In genomic region chr17:42773290-42774035, GRCh38 we compare ENCODE assay signal across 1 cellular context.
A peak's percentile ranks its signal among the peaks of the same experiment; 100 is the strongest.
TF ChIP-seq lines count a peak whose summit lies in the region.

TSS of gene VPS25 (plus strand) at chr17:42773449. CDS start at chr17:42773476, 27 bp downstream.

TF ChIP-seq in GM12878, 131 proteins besides CTCF, POLR2A, EP300 and RAD21 (continued from another document):
- TF ChIP-seq RBBP5 (conservative IDR thresholded peaks at IDR 0.05) (no peak), SMAD1 (IDR thresholded peaks at IDR 0.05; ENCODE audit: low read depth, partially characterized antibody) (peak; percentile 75), RFX5 (IDR thresholded peaks at IDR 0.05; ENCODE audit: low read depth, low read length) (no peak), GABPA (IDR thresholded peaks at IDR 0.05; ENCODE audit: low read depth) (peak; percentile 99), ESRRA (IDR thresholded peaks at IDR 0.05; ENCODE audit: low read length) (no peak), HCFC1 (IDR thresholded peaks at IDR 0.05; ENCODE audit: low read length) (peak; percentile 82)
- TF ChIP-seq, protein P1, sequence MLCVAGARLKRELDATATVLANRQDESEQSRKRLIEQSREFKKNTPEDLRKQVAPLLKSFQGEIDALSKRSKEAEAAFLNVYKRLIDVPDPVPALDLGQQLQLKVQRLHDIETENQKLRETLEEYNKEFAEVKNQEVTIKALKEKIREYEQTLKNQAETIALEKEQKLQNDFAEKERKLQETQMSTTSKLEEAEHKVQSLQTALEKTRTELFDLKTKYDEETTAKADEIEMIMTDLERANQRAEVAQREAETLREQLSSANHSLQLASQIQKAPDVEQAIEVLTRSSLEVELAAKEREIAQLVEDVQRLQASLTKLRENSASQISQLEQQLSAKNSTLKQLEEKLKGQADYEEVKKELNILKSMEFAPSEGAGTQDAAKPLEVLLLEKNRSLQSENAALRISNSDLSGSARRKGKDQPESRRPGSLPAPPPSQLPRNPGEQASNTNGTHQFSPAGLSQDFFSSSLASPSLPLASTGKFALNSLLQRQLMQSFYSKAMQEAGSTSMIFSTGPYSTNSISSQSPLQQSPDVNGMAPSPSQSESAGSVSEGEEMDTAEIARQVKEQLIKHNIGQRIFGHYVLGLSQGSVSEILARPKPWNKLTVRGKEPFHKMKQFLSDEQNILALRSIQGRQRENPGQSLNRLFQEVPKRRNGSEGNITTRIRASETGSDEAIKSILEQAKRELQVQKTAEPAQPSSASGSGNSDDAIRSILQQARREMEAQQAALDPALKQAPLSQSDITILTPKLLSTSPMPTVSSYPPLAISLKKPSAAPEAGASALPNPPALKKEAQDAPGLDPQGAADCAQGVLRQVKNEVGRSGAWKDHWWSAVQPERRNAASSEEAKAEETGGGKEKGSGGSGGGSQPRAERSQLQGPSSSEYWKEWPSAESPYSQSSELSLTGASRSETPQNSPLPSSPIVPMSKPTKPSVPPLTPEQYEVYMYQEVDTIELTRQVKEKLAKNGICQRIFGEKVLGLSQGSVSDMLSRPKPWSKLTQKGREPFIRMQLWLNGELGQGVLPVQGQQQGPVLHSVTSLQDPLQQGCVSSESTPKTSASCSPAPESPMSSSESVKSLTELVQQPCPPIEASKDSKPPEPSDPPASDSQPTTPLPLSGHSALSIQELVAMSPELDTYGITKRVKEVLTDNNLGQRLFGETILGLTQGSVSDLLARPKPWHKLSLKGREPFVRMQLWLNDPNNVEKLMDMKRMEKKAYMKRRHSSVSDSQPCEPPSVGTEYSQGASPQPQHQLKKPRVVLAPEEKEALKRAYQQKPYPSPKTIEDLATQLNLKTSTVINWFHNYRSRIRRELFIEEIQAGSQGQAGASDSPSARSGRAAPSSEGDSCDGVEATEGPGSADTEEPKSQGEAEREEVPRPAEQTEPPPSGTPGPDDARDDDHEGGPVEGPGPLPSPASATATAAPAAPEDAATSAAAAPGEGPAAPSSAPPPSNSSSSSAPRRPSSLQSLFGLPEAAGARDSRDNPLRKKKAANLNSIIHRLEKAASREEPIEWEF (IDR thresholded peaks at IDR 0.05; ENCODE audit: insufficient replicate concordance, low read depth, low read length), result no peak
